26 cellular contexts compared by ENCODE assay signal in the genomic region with DNA sequence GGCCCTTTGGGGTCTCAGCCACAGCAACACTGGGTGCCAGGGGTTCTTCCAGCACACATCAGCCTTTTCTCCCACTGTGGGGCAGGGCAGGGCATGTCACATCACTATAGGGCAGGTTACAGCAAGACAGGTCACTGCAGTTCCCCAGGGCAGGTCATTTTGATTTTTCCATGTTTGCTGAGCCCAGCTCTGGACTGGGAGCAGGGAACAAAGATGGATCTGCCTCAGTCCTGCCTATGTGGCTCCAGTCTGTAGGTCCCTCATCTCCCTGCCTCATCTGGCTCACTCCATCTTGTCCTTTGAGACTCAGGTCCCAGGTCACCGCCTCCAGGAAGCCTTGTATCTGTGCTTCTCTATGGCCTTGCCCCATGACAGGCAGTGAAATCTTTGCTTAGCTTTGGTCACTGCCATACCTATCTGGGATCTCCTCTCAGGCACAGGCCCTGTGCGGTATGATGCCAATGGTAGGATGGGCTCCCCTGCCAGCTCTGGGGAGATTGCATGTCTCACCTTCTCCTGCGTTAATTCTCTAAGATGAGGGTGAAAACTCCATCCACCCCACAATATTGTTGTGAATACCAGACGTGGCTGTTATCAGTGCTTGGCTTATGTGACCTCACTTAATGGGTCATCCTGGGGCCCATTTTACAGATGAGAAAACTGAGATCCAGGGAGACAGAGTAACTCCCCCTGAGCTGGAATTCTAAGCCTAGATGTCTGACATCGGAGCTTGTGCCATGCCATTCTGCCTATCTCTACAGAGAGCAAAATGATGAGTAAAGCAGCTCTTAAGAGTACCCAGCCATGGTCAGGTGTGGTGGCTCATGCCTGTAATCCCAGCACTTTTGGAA. TPM values are rescaled to one million over a fixed set of nuclear protein-coding genes. Genes with fewer than 3 reads are reported as not detected.
"Had no signal": no experiment of that assay in that cellular context is flagged by ENCODE, and none has a peak within 500 bp of the region (broad histone marks: within the 10 kb centered on the region; RNA-seq: fewer than 3 reads in every experiment).

No MANE protein-coding gene starts in this region.

- H3K27ac Mint-ChIP-seq: activated naive CD8-positive, alpha-beta T cell; activated T-cell treated with anti-CD3 and anti-CD28 coated beads, Interleukin-2, amount 50 U/mL, for 72 hours; brain; effector memory CD8-positive, alpha-beta T cell; naive thymus-derived CD4-positive, alpha-beta T cell; WTC11 had no signal

- H3K4me3 ChIP-seq: heart left ventricle, stomach, testis had no signal

- H3K4me3 Mint-ChIP-seq: activated naive CD8-positive, alpha-beta T cell; activated T-cell treated with anti-CD3 and anti-CD28 coated beads, Interleukin-2, amount 50 U/mL, for 72 hours; brain; central memory CD8-positive, alpha-beta T cell; effector memory CD8-positive, alpha-beta T cell; naive thymus-derived CD4-positive, alpha-beta T cell; WTC11 had no signal

- H3K9me3 Mint-ChIP-seq: activated T-cell treated with anti-CD3 and anti-CD28 coated beads, Interleukin-2, amount 50 U/mL, for 72 hours; central memory CD8-positive, alpha-beta T cell; effector memory CD8-positive, alpha-beta T cell; WTC11 had no signal

- H3K4me1 Mint-ChIP-seq: central memory CD8-positive, alpha-beta T cell; naive thymus-derived CD4-positive, alpha-beta T cell had no signal

- H3K27ac ChIP-seq: heart left ventricle, stomach, testis had no signal

- H3K27me3 ChIP-seq: stomach, testis had no signal

- H3K27me3 Mint-ChIP-seq: activated naive CD8-positive, alpha-beta T cell; brain; progenitor cell of endocrine pancreas had no signal

- H3K4me1 ChIP-seq: heart left ventricle, stomach, testis had no signal

- H3K36me3 ChIP-seq: heart left ventricle, stomach had no signal

- FAIRE-seq: frontal cortex, TTC549 had no signal

- H3K36me3 Mint-ChIP-seq: activated naive CD8-positive, alpha-beta T cell; brain; naive thymus-derived CD4-positive, alpha-beta T cell; WTC11 had no signal

- DNase-seq: activated CD4-positive, alpha-beta T cell treated with anti-CD3 and anti-CD28 coated beads for 4 hours; activated CD8-positive, alpha-beta memory T cell treated with anti-CD3 and anti-CD28 coated beads, Interleukin-2, amount 50 U/mL, for 48 hours; activated gamma-delta T cell treated with Interleukin-2 at 50 U/mL for 16 hours; activated T-cell treated with anti-CD3 and anti-CD28 coated beads, Interleukin-2, amount 50 U/mL, for 72 hours; amniotic stem cell; dermis blood vessel endothelial cell; effector memory CD8-positive, alpha-beta T cell; heart left ventricle; left cardiac atrium; naive thymus-derived CD4-positive, alpha-beta T cell; occipital lobe; stomach; T-helper 2 cell; testis had no signal

- ATAC-seq: activated T-cell treated with anti-CD3 and anti-CD28 coated beads, Interleukin-2, amount 50 U/mL, for 72 hours; effector memory CD8-positive, alpha-beta T cell; naive thymus-derived CD4-positive, alpha-beta T cell; WTC11 had no signal

- H3K9me3 ChIP-seq: stomach, testis had no signal

RNA-seq across cellular contexts. Expression of a gene that starts 1.5 kb away (rescaled TPM):
- total RNA-seq: activated T-cell treated with anti-CD3 and anti-CD28 coated beads, Interleukin-2, amount 50 U/mL, for 72 hours; dermis blood vessel endothelial cell; fibroblast of lung; frontal cortex; heart left ventricle; left cardiac atrium; lung microvascular endothelial cell; mononuclear cell; naive thymus-derived CD4-positive, alpha-beta T cell; occipital lobe; sciatic nerve; stomach; testis; ureter had no signal
- polyA plus RNA-seq: fibroblast of lung; heart left ventricle; naive thymus-derived CD4-positive, alpha-beta T cell had no signal

RNA-seq across cellular contexts. Expression of a gene that starts 28.6 kb away (rescaled TPM):
- total RNA-seq: activated T-cell treated with anti-CD3 and anti-CD28 coated beads, Interleukin-2, amount 50 U/mL, for 72 hours; dermis blood vessel endothelial cell; fibroblast of lung; frontal cortex; heart left ventricle; left cardiac atrium; lung microvascular endothelial cell; mononuclear cell; naive thymus-derived CD4-positive, alpha-beta T cell; occipital lobe; sciatic nerve; stomach; testis; ureter had no signal
- polyA plus RNA-seq: fibroblast of lung; heart left ventricle; naive thymus-derived CD4-positive, alpha-beta T cell had no signal

RNA-seq across cellular contexts. Expression of a gene that starts 44.9 kb away (rescaled TPM):
- total RNA-seq: activated T-cell treated with anti-CD3 and anti-CD28 coated beads, Interleukin-2, amount 50 U/mL, for 72 hours; dermis blood vessel endothelial cell; fibroblast of lung; frontal cortex; heart left ventricle; left cardiac atrium; lung microvascular endothelial cell; naive thymus-derived CD4-positive, alpha-beta T cell; occipital lobe; progenitor cell of endocrine pancreas; sciatic nerve; stomach; testis; ureter; WTC11 had no signal
- polyA plus RNA-seq: fibroblast of lung; heart left ventricle; naive thymus-derived CD4-positive, alpha-beta T cell; stomach had no signal
